17 cellular contexts compared by ENCODE assay signal in genomic region chr1:165539306-165539705, GRCh38. TPM values are rescaled to one million over a fixed set of nuclear protein-coding genes. Genes with fewer than 3 reads are reported as not detected.
DNase-seq lines count a peak whose midpoint lies in the region; ATAC-seq and TF ChIP-seq lines count a peak whose summit lies in the region.
"Had no signal": no experiment of that assay in that cellular context is flagged by ENCODE, and none has a peak within 500 bp of the region (broad histone marks: within the 10 kb centered on the region; RNA-seq: fewer than 3 reads in every experiment).

No MANE protein-coding gene starts in this region.

- no peak for TF ChIP-seq POLR2A in transverse colon (IDR thresholded peaks at IDR 0.05)

- H3K36me3 ChIP-seq in GM23248 (ENCODE audit: low read depth) (no peaks in the 10 kb centered on the region), transverse colon (no peaks in the 10 kb centered on the region)
- H3K36me3 ChIP-seq: left lung had no signal

- no peaks in the 10 kb centered on the region for H3K9me2 ChIP-seq in GM23248 (ENCODE audit: insufficient read depth)

- H3K27me3 ChIP-seq in GM23248 (replicated peaks; ENCODE audit: insufficient read depth) (peaks cover 7% of the 10 kb centered on the region; the same call in 1 of the 2 replicates), transverse colon (no peaks in the 10 kb centered on the region)

- H3K4me1 ChIP-seq in GM23248 (ENCODE audit: insufficient read depth), result no peaks in the 10 kb centered on the region
- peaks cover 0 to 3% (median 0%) of the 10 kb centered on the region in 4 donors for H3K4me1 ChIP-seq in transverse colon

- intact Hi-C loops in transverse colon (cut with DNase I; ENCODE audit: low total_unique reads), result no loop called here

- H4K20me1 ChIP-seq in GM23248 (ENCODE audit: insufficient read depth), result no peaks in the 10 kb centered on the region

- no peak for TF ChIP-seq EP300 in transverse colon (IDR thresholded peaks at IDR 0.05; ENCODE audit: low read depth)

- no peak overlapping the region for H3K4me3 ChIP-seq in GM23248
- H3K4me3 ChIP-seq in epithelial cell of esophagus (ENCODE audit: low read length), result no peak overlapping the region
- H3K4me3 ChIP-seq in transverse colon, result no peak overlapping the region
- H3K4me3 ChIP-seq: left lung had no signal

- H3K27ac ChIP-seq in GM23248, result no peak overlapping the region
- no peak overlapping the region for H3K27ac ChIP-seq in transverse colon
- H3K27ac ChIP-seq: left lung had no signal

- no peaks in the 10 kb centered on the region for H3F3A ChIP-seq in GM23248 (ENCODE audit: insufficient read depth)

- no peak overlapping the region for H3K4me2 ChIP-seq in GM23248 (ENCODE audit: unreplicated experiment)

- in situ Hi-C loops in GM23248 (cut with MboI), result no loop called here
- in situ Hi-C loops in transverse colon (cut with MboI; ENCODE audit: low pct_ligation_motif_present in 1 of 4, low pct_unique_long_range_greater_than_20kb in 1 of 4, low sequenced_read_pairs in 3 of 4), result no loop called here

- 6 to 7% methylated on average over 4 of the region's 4 CpGs for WGBS in GM23248 (ENCODE audit: low coverage in 1 of 2, low lambda C conversion rate in 2 of 2, missing lambda C conversion rate in 2 of 2), 2 experiments
- WGBS in transverse colon (ENCODE audit: low coverage in 1 of 2), 2 donors, result 60 to 75% methylated on average over 4 of the region's 4 CpGs

- no peak for TF ChIP-seq CTCF in epithelial cell of esophagus (IDR thresholded peaks at IDR 0.05; ENCODE audit: insufficient read depth, low read depth, low read length, missing control alignments)
- no peak for TF ChIP-seq CTCF in transverse colon (IDR thresholded peaks at IDR 0.05)

- ATAC-seq in GM19023 (IDR thresholded peaks at IDR 0.05; ENCODE audit: unreplicated experiment), result no peak
- ATAC-seq: activated CD4-positive, CD25-positive, alpha-beta regulatory T cell treated with anti-CD3 and anti-CD28 coated beads, Interleukin-2, amount 50 U/mL, for 24 hours; left lung had no signal

- H3K9ac ChIP-seq in GM23248, result no peak overlapping the region

- DNase-seq in GM23248, result peak; percentile 42
- peak; percentile 34 for DNase-seq in MV-4-11 (lab: John Stamatoyannopoulos, UW)
- DNase-seq in epithelial cell of esophagus (ENCODE audit: low read depth), result peak; percentile 46
- DNase-seq in mucosa of gallbladder (ENCODE audit: low spot score), result peak; percentile 39
- DNase-seq in NCI-H774 (lab: John Stamatoyannopoulos, UW), result no peak
- DNase-seq in NK-92 (lab: John Stamatoyannopoulos, UW; ENCODE audit: unreplicated experiment), result no peak
- no peak for DNase-seq in transverse colon
- DNase-seq: activated CD8-positive, alpha-beta memory T cell treated with anti-CD3 and anti-CD28 coated beads, Interleukin-2, amount 50 U/mL, for 48 hours; CD4-positive, CD25-positive, alpha-beta regulatory T cell; GF-D8; hypothalamus; left lung; small intestine had no signal

- no peak overlapping the region for H2AFZ ChIP-seq in GM23248

- no peaks in the 10 kb centered on the region for H3K79me2 ChIP-seq in GM23248 (ENCODE audit: insufficient read depth)

- no peaks in the 10 kb centered on the region for H3K9me3 ChIP-seq in GM23248 (ENCODE audit: low read depth)
- no peaks in the 10 kb centered on the region for H3K9me3 ChIP-seq in transverse colon
- H3K9me3 ChIP-seq: left lung had no signal

RNA-seq across cellular contexts. Expression of gene LRRC52, which starts 4.5 kb away (rescaled TPM):
- total RNA-seq in GM23248 (2014; rRNA removed; shearing (Covaris generic)), result not detected in 2 replicates
- not detected in 2 replicates for polyA plus RNA-seq in GM23248 (2016; fragmentation: Nextera tagmentation; extraction: Ambion mirVana)
- total RNA-seq in mucosa of gallbladder (not detected), transverse colon (not detected)
- total RNA-seq: CD4-positive, CD25-positive, alpha-beta regulatory T cell; left lung; neural crest cell; OCI-LY7 had no signal
- polyA plus RNA-seq: CD4-positive, CD25-positive, alpha-beta regulatory T cell; small intestine had no signal

Comparison
In these comparisons a context has a peak if more than half of its experiments do, and no peak if none do; other contexts are left out.
1. DNase-seq: peak in GM23248 (single experiment), MV-4-11 (single experiment), epithelial cell of esophagus (single experiment) and mucosa of gallbladder (single experiment); none in NCI-H774 (single experiment), NK-92 (single experiment) and transverse colon (single experiment).